ENCODE assay signal across 17 cellular contexts in the genomic region with DNA sequence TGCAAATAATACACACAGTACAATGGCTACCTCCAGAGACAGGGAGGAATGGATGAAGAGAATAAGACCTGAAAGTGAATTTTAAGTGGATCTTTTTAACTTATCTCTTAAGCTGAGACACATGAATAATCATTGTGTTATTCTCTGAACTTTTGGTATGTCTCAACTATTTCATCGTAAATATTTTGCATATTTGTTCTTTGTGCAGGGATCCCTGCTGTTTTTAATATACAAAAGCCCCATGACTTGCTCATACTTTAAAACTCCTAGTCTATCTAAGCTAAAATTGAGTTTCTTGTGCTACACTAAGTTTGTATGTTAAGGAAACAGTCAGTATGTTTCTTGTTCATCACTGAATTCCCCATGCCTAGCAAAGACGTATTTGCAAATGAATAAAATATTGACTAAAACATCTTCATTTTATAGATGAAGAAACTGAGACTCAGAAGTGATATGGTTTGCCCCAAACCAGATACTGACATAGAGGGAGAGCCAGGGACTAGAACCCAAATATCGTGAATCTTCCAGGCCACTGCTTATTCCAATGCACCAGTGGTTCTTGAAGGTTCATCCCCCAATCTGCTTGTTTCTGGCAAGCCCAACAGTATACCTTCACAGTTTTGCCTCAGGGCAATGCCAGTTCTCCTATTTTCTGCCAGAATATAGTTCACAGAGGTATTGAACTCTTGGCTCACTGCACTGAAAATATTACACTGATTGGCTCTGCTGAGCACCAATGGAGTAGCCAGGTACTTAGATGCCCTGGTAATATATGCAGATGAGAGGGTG.
"Had no signal": no experiment of that assay in that cellular context is flagged by ENCODE, and none has a peak within 500 bp of the region (broad histone marks: within the 10 kb centered on the region; RNA-seq: fewer than 3 reads in every experiment).

No MANE protein-coding gene starts in this region.

- H3K4me3 ChIP-seq: dorsolateral prefrontal cortex, left ventricle myocardium inferior had no signal

- H3K4me3 Mint-ChIP-seq: activated CD4-positive, alpha-beta memory T cell treated with anti-CD3 and anti-CD28 coated beads, Interleukin-2, amount 10 ng/mL, durations not matched to agents 7 days and 5 days; activated naive CD4-positive, alpha-beta T cell treated with anti-CD3 and anti-CD28 coated beads, Interleukin-2, amount 50 U/mL, for 24 hours; activated T-cell treated with anti-CD3 and anti-CD28 coated beads, Interleukin-2, amount 50 U/mL, for 24 hours; endodermal cell; memory B cell; naive thymus-derived CD8-positive, alpha-beta T cell; WTC11 had no signal

- H3K36me3 ChIP-seq: left ventricle myocardium inferior had no signal

- H3K9me3 Mint-ChIP-seq: activated naive CD4-positive, alpha-beta T cell treated with anti-CD3 and anti-CD28 coated beads, Interleukin-2, amount 50 U/mL, for 24 hours had no signal

- H3K27ac Mint-ChIP-seq: activated CD4-positive, alpha-beta memory T cell treated with anti-CD3 and anti-CD28 coated beads, Interleukin-2, amount 10 ng/mL, durations not matched to agents 7 days and 5 days; activated naive CD4-positive, alpha-beta T cell treated with anti-CD3 and anti-CD28 coated beads, Interleukin-2, amount 50 U/mL, for 24 hours; activated T-cell treated with anti-CD3 and anti-CD28 coated beads, Interleukin-2, amount 50 U/mL, for 24 hours; endodermal cell; memory B cell; naive thymus-derived CD8-positive, alpha-beta T cell; WTC11 had no signal

- ATAC-seq: naive thymus-derived CD8-positive, alpha-beta T cell; WTC11 had no signal

- H3K27ac ChIP-seq: dorsolateral prefrontal cortex, left ventricle myocardium inferior had no signal

- H3K4me1 Mint-ChIP-seq: activated naive CD4-positive, alpha-beta T cell treated with anti-CD3 and anti-CD28 coated beads, Interleukin-2, amount 50 U/mL, for 24 hours; endodermal cell; memory B cell had no signal

- DNase-seq: activated CD4-positive, alpha-beta memory T cell treated with anti-CD3 and anti-CD28 coated beads, Interleukin-2, amount 10 ng/mL, durations not matched to agents 7 days and 5 days; activated CD4-positive, alpha-beta T cell treated with anti-CD3 and anti-CD28 coated beads for 4 hours; activated T-cell treated with anti-CD3 and anti-CD28 coated beads, Interleukin-2, amount 50 U/mL, for 24 hours; amygdala; dorsolateral prefrontal cortex; endodermal cell; hippocampal formation; left ventricle myocardium inferior; naive thymus-derived CD8-positive, alpha-beta T cell; retina; stimulated activated CD4-positive, alpha-beta T cell treated with anti-CD3 and anti-CD28 coated beads, Interleukin-4, amount 100 ng/mL, for 24 hours; stimulated activated naive CD4-positive, alpha-beta T cell; substantia nigra; T-helper 2 cell had no signal
